ENCODE assay signal across 20 cellular contexts in the genomic region with DNA sequence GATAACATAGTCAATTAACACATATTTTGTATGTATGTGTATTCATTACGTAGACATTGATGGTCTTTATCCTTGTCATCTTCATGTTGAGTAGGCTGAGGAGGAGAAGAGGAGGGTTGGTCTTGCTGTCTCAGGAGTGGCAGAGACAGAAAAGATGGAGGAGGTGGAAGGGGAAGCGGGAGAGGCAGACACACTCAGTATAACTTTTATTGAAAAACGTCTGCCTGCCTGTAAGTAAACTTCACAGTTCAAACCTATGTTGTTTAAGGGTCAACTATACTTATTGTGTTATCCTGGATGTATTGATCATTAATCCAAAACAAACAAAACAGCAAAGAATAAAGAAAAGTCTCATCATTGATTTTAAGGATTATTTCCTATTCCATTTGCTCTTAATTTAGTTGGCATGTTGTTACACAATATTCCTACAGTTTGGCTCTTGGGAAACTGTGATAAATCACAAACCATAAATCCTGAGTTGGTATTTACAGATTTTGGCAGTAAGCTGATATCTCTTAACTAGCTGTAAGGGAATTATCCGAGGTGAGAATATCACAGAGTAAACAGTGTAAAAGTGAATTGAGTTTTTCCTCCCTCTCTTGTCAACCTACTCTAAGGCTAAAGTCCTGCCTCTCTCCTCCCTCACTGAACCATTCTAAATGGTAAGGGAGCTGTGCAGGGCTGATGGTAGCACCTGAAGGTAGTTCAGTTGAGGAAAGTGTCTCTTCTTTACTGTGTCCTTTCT.
"Had no signal": no experiment of that assay in that cellular context is flagged by ENCODE, and none has a peak within 500 bp of the region (broad histone marks: within the 10 kb centered on the region; RNA-seq: fewer than 3 reads in every experiment).

No MANE protein-coding gene starts in this region.

- H3K36me3 ChIP-seq: brain microvascular endothelial cell, cardiac muscle cell, Peyer's patch had no signal

- H3K27me3 ChIP-seq: brain microvascular endothelial cell, Peyer's patch had no signal

- H3K9me3 Mint-ChIP-seq: activated CD4-positive, alpha-beta T cell treated with anti-CD3 and anti-CD28 coated beads, Interleukin-2, amount 10 ng/mL, durations not matched to agents 24 days and 14 days; activated T-cell treated with anti-CD3 and anti-CD28 coated beads, Interleukin-2, amount 50 U/mL, for 4 hours; T-helper 1 cell treated with Interleukin-12 subunit alpha and Interleukin-12 subunit beta and Interleukin-4 antibody, amounts not matched to agents 30 μg/mL and 1 μg/mL, for 36 hours had no signal

- H3K4me3 ChIP-seq: cardiac muscle cell, Peyer's patch had no signal

- H3K27me3 Mint-ChIP-seq: activated CD4-positive, alpha-beta T cell treated with anti-CD3 and anti-CD28 coated beads, Interleukin-2, amount 10 ng/mL, durations not matched to agents 24 days and 14 days had no signal

- DNase-seq: activated CD4-positive, alpha-beta T cell treated with anti-CD3 and anti-CD28 coated beads, Interleukin-2, amount 10 ng/mL, durations not matched to agents 24 days and 14 days; activated CD4-positive, alpha-beta T cell treated with anti-CD3 and anti-CD28 coated beads, Interleukin-2, amount 50 U/mL, for 48 hours; activated CD4-positive, CD25-positive, alpha-beta regulatory T cell treated with anti-CD3 and anti-CD28 coated beads, Interleukin-2, amount 50 U/mL, for 72 hours; activated CD8-positive, alpha-beta memory T cell treated with anti-CD3 and anti-CD28 coated beads for 24 hours; activated effector memory CD4-positive, alpha-beta T cell treated with anti-CD3 and anti-CD28 coated beads, Interleukin-2, amount 50 U/mL, for 16 hours; activated naive CD4-positive, alpha-beta T cell treated with Interleukin-2 at 50 U/mL for 16 hours; activated T-cell treated with anti-CD3 and anti-CD28 coated beads, Interleukin-2, amount 50 U/mL, for 4 hours; brain microvascular endothelial cell; NCI-H1048; NCI-H146; NCI-H187 treated with DMSO at 0.1 percent for 48 hours; NCI-H2081 treated with DMSO at 0.1 percent for 48 hours; NCI-H446; NCI-H524; Peyer's patch; SHP77 had no signal

- H3K36me3 Mint-ChIP-seq: activated naive CD4-positive, alpha-beta T cell treated with anti-CD3 and anti-CD28 coated beads, Interleukin-2, amount 50 U/mL, for 72 hours; WTC11 had no signal

- H3K27ac ChIP-seq: brain microvascular endothelial cell, cardiac muscle cell, Peyer's patch had no signal

- H3K4me3 Mint-ChIP-seq: activated CD4-positive, alpha-beta T cell treated with anti-CD3 and anti-CD28 coated beads, Interleukin-2, amount 10 ng/mL, durations not matched to agents 24 days and 14 days; activated T-cell treated with anti-CD3 and anti-CD28 coated beads, Interleukin-2, amount 50 U/mL, for 4 hours; T-helper 1 cell treated with Interleukin-12 subunit alpha and Interleukin-12 subunit beta and Interleukin-4 antibody, amounts not matched to agents 30 μg/mL and 1 μg/mL, for 36 hours; WTC11 had no signal

- H3K9me3 ChIP-seq: Peyer's patch had no signal

- H3K4me1 ChIP-seq: Peyer's patch had no signal

- H3K4me1 Mint-ChIP-seq: activated CD4-positive, alpha-beta T cell treated with anti-CD3 and anti-CD28 coated beads, Interleukin-2, amount 10 ng/mL, durations not matched to agents 24 days and 14 days; WTC11 had no signal

- ATAC-seq: activated naive CD4-positive, alpha-beta T cell treated with anti-CD3 and anti-CD28 coated beads, Interleukin-2, amount 50 U/mL, for 72 hours; activated T-cell treated with anti-CD3 and anti-CD28 coated beads, Interleukin-2, amount 50 U/mL, for 4 hours; WTC11 had no signal

- H3K27ac Mint-ChIP-seq: activated CD4-positive, alpha-beta T cell treated with anti-CD3 and anti-CD28 coated beads, Interleukin-2, amount 10 ng/mL, durations not matched to agents 24 days and 14 days; activated naive CD4-positive, alpha-beta T cell treated with anti-CD3 and anti-CD28 coated beads, Interleukin-2, amount 50 U/mL, for 72 hours; T-helper 1 cell treated with Interleukin-12 subunit alpha and Interleukin-12 subunit beta and Interleukin-4 antibody, amounts not matched to agents 30 μg/mL and 1 μg/mL, for 36 hours; WTC11 had no signal
